1 cellular context compared by ENCODE assay signal in the genomic region with DNA sequence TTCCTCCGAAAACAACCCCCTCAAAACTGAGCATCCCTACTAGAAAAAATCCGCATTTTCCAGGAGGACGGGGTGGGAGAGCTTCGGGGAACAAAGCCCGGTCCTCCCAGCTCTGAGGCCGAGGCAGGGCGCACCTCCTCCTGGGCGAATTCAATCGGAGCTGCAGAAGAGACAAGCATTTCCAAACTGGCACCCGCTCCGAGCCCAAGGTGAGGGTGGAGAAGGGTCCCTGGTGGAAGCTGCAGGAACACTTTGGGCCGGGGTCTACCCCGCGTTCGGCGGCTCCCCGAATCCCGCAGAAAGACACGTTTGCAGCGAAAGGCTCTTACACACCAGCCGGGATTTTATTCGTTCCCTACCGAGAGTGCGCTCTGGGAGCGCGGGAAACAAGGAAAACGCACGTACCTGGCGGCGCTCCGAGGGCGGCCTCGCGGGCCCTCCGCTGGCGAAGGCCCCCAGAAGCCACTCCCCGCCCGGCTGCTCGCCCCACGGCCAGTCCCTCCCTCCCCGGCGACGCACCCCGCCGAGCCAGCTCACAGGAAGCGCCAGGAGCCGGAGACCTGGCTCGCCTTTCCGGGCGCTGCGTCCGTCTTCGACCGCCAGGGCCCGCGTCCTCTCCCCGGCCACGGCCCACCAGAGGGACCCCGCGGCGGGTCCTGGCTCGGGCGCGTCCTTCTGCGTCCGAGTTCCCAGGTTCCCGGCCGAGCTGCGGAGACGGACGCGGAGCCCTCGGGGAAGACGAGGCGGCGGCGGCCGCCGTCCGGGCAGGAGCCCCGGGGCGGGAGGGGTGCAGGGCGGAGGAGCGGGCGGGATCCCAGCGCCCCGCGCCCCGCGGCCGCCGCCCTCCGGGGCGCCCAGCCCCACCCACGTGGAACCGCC.
TF ChIP-seq lines count a peak whose summit lies in the region.

No MANE protein-coding gene starts in this region.

TF ChIP-seq in HepG2, 621 proteins besides CTCF, POLR2A, EP300 and RAD21 (continued from another document and continues in another):
- TF ChIP-seq HCFC1 (IDR thresholded peaks at IDR 0.05; ENCODE audit: low read depth, low read length) (no peak), ETV6 (CRISPR knock-in tag; conservative IDR thresholded peaks at IDR 0.05) (0 out of 2 replicates have a peak, but pooled peaks have one; percentile 61), KLF6 (CRISPR knock-in tag; IDR thresholded peaks at IDR 0.05) (peak; percentile 80; the same call in 1 of the 2 replicates), ZNF34 (CRISPR knock-in tag; IDR thresholded peaks at IDR 0.05; ENCODE audit: borderline replicate concordance) (no peak), MEF2D (CRISPR knock-in tag; IDR thresholded peaks at IDR 0.05) (no peak), SETDB1 (CRISPR knock-in tag; IDR thresholded peaks at IDR 0.05; ENCODE audit: borderline replicate concordance) (no peak), DNMT3B (CRISPR knock-in tag; conservative IDR thresholded peaks at IDR 0.05) (0 out of 2 replicates have a peak, but pooled peaks have one; percentile 37), ZNF280B (CRISPR knock-in tag; IDR thresholded peaks at IDR 0.05; ENCODE audit: borderline replicate concordance) (no peak), ZNF788 (CRISPR knock-in tag; IDR thresholded peaks at IDR 0.05; ENCODE audit: borderline replicate concordance) (peak; percentile 38; the same call in 1 of the 2 replicates), ZNF337 (CRISPR knock-in tag; IDR thresholded peaks at IDR 0.05; ENCODE audit: borderline replicate concordance, low read depth) (no peak), ZNF546 (CRISPR knock-in tag; conservative IDR thresholded peaks at IDR 0.05) (no peak), ZNF800 (CRISPR knock-in tag; IDR thresholded peaks at IDR 0.05) (peak; percentile 99), HNF4G (IDR thresholded peaks at IDR 0.05; ENCODE audit: borderline replicate concordance, low read depth, low read length) (no peak), HNF4G (CRISPR knock-in tag; IDR thresholded peaks at IDR 0.05; ENCODE audit: borderline replicate concordance, low read depth) (no peak; the same call in 1 of the 2 replicates), JUND (CRISPR knock-in tag; IDR thresholded peaks at IDR 0.05) (peak; percentile 36; the same call in 1 of the 2 replicates), JUNB (CRISPR knock-in tag; IDR thresholded peaks at IDR 0.05; ENCODE audit: borderline replicate concordance) (peak; percentile 46; the same call in 1 of the 2 replicates), ZFP82 (CRISPR knock-in tag; IDR thresholded peaks at IDR 0.05; ENCODE audit: borderline replicate concordance) (no peak), PHF20 (CRISPR knock-in tag; IDR thresholded peaks at IDR 0.05) (no peak), KDM2A (CRISPR knock-in tag; IDR thresholded peaks at IDR 0.05; ENCODE audit: borderline replicate concordance, low read depth) (peak; percentile 39; the same call in 1 of the 2 replicates), FOXA3 (CRISPR knock-in tag; IDR thresholded peaks at IDR 0.05) (peak; percentile 16; the same call in 1 of the 2 replicates), NR1H2 (CRISPR knock-in tag; IDR thresholded peaks at IDR 0.05; ENCODE audit: borderline replicate concordance, low read depth) (no peak), MTA1 (CRISPR knock-in tag; IDR thresholded peaks at IDR 0.05; ENCODE audit: borderline replicate concordance) (peak; percentile 36), MTF2 (CRISPR knock-in tag; IDR thresholded peaks at IDR 0.05; ENCODE audit: borderline replicate concordance) (peak; percentile 98), TEAD3 (CRISPR knock-in tag; optimal IDR thresholded peaks at IDR 0.05; ENCODE audit: borderline replicate concordance) (peak; percentile 42), HMG20A (CRISPR knock-in tag; IDR thresholded peaks at IDR 0.05; ENCODE audit: borderline replicate concordance) (no peak), RBM39 (IDR thresholded peaks at IDR 0.05; ENCODE audit: low read depth, low read length, poor library complexity, severe bottlenecking) (no peak), HNRNPK (IDR thresholded peaks at IDR 0.05; ENCODE audit: low read depth, low read length, poor library complexity, severe bottlenecking) (peak; percentile 20), TSC22D2 (CRISPR knock-in tag; IDR thresholded peaks at IDR 0.05; ENCODE audit: borderline replicate concordance) (no peak), SRY (CRISPR knock-in tag; IDR thresholded peaks at IDR 0.05) (peak; percentile 55; the same call in 1 of the 2 replicates)
- TF ChIP-seq, protein P1, sequence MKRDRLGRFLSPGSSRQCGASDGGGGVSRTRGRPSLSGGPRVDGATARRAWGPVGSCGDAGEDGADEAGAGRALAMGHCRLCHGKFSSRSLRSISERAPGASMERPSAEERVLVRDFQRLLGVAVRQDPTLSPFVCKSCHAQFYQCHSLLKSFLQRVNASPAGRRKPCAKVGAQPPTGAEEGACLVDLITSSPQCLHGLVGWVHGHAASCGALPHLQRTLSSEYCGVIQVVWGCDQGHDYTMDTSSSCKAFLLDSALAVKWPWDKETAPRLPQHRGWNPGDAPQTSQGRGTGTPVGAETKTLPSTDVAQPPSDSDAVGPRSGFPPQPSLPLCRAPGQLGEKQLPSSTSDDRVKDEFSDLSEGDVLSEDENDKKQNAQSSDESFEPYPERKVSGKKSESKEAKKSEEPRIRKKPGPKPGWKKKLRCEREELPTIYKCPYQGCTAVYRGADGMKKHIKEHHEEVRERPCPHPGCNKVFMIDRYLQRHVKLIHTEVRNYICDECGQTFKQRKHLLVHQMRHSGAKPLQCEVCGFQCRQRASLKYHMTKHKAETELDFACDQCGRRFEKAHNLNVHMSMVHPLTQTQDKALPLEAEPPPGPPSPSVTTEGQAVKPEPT (CRISPR knock-in tag; IDR thresholded peaks at IDR 0.05; ENCODE audit: low read depth) = peak; percentile 36; the same call in 1 of the 2 replicates
- TF ChIP-seq, protein P2, sequence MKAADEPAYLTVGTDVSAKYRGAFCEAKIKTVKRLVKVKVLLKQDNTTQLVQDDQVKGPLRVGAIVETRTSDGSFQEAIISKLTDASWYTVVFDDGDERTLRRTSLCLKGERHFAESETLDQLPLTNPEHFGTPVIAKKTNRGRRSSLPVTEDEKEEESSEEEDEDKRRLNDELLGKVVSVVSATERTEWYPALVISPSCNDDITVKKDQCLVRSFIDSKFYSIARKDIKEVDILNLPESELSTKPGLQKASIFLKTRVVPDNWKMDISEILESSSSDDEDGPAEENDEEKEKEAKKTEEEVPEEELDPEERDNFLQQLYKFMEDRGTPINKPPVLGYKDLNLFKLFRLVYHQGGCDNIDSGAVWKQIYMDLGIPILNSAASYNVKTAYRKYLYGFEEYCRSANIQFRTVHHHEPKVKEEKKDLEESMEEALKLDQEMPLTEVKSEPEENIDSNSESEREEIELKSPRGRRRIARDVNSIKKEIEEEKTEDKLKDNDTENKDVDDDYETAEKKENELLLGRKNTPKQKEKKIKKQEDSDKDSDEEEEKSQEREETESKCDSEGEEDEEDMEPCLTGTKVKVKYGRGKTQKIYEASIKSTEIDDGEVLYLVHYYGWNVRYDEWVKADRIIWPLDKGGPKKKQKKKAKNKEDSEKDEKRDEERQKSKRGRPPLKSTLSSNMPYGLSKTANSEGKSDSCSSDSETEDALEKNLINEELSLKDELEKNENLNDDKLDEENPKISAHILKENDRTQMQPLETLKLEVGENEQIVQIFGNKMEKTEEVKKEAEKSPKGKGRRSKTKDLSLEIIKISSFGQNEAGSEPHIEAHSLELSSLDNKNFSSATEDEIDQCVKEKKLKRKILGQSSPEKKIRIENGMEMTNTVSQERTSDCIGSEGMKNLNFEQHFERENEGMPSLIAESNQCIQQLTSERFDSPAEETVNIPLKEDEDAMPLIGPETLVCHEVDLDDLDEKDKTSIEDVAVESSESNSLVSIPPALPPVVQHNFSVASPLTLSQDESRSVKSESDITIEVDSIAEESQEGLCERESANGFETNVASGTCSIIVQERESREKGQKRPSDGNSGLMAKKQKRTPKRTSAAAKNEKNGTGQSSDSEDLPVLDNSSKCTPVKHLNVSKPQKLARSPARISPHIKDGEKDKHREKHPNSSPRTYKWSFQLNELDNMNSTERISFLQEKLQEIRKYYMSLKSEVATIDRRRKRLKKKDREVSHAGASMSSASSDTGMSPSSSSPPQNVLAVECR (CRISPR knock-in tag; IDR thresholded peaks at IDR 0.05; ENCODE audit: borderline replicate concordance) = peak; percentile 54
- TF ChIP-seq, protein P3, sequence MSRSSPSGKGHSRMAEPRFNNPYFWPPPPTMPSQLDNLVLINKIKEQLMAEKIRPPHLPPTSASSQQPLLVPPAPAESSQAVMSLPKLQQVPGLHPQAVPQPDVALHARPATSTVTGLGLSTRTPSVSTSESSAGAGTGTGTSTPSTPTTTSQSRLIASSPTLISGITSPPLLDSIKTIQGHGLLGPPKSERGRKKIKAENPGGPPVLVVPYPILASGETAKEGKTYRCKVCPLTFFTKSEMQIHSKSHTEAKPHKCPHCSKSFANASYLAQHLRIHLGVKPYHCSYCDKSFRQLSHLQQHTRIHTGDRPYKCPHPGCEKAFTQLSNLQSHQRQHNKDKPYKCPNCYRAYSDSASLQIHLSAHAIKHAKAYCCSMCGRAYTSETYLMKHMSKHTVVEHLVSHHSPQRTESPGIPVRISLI (CRISPR knock-in tag; IDR thresholded peaks at IDR 0.05; ENCODE audit: borderline replicate concordance) = peak; percentile 63; the same call in 1 of the 2 replicates
- TF ChIP-seq, protein P4, sequence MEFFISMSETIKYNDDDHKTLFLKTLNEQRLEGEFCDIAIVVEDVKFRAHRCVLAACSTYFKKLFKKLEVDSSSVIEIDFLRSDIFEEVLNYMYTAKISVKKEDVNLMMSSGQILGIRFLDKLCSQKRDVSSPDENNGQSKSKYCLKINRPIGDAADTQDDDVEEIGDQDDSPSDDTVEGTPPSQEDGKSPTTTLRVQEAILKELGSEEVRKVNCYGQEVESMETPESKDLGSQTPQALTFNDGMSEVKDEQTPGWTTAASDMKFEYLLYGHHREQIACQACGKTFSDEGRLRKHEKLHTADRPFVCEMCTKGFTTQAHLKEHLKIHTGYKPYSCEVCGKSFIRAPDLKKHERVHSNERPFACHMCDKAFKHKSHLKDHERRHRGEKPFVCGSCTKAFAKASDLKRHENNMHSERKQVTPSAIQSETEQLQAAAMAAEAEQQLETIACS (CRISPR knock-in tag; IDR thresholded peaks at IDR 0.05) = peak; percentile 34; the same call in 1 of the 2 replicates
- TF ChIP-seq, protein P5, sequence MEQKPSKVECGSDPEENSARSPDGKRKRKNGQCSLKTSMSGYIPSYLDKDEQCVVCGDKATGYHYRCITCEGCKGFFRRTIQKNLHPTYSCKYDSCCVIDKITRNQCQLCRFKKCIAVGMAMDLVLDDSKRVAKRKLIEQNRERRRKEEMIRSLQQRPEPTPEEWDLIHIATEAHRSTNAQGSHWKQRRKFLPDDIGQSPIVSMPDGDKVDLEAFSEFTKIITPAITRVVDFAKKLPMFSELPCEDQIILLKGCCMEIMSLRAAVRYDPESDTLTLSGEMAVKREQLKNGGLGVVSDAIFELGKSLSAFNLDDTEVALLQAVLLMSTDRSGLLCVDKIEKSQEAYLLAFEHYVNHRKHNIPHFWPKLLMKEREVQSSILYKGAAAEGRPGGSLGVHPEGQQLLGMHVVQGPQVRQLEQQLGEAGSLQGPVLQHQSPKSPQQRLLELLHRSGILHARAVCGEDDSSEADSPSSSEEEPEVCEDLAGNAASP (CRISPR knock-in tag; IDR thresholded peaks at IDR 0.05; ENCODE audit: borderline replicate concordance) = 0 out of 2 replicates have a peak, but pooled peaks have one; percentile 14
- TF ChIP-seq, protein P6, sequence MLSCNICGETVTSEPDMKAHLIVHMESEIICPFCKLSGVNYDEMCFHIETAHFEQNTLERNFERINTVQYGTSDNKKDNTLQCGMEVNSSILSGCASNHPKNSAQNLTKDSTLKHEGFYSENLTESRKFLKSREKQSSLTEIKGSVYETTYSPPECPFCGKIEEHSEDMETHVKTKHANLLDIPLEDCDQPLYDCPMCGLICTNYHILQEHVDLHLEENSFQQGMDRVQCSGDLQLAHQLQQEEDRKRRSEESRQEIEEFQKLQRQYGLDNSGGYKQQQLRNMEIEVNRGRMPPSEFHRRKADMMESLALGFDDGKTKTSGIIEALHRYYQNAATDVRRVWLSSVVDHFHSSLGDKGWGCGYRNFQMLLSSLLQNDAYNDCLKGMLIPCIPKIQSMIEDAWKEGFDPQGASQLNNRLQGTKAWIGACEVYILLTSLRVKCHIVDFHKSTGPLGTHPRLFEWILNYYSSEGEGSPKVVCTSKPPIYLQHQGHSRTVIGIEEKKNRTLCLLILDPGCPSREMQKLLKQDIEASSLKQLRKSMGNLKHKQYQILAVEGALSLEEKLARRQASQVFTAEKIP (CRISPR knock-in tag; IDR thresholded peaks at IDR 0.05; ENCODE audit: borderline replicate concordance) = no peak
- TF ChIP-seq, protein P7, sequence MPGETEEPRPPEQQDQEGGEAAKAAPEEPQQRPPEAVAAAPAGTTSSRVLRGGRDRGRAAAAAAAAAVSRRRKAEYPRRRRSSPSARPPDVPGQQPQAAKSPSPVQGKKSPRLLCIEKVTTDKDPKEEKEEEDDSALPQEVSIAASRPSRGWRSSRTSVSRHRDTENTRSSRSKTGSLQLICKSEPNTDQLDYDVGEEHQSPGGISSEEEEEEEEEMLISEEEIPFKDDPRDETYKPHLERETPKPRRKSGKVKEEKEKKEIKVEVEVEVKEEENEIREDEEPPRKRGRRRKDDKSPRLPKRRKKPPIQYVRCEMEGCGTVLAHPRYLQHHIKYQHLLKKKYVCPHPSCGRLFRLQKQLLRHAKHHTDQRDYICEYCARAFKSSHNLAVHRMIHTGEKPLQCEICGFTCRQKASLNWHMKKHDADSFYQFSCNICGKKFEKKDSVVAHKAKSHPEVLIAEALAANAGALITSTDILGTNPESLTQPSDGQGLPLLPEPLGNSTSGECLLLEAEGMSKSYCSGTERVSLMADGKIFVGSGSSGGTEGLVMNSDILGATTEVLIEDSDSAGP (CRISPR knock-in tag; IDR thresholded peaks at IDR 0.05; ENCODE audit: borderline replicate concordance) = 0 out of 2 replicates have a peak, but pooled peaks have one; percentile 23
